Comparison of ENCODE assay signal across 24 cellular contexts in the genomic region with DNA sequence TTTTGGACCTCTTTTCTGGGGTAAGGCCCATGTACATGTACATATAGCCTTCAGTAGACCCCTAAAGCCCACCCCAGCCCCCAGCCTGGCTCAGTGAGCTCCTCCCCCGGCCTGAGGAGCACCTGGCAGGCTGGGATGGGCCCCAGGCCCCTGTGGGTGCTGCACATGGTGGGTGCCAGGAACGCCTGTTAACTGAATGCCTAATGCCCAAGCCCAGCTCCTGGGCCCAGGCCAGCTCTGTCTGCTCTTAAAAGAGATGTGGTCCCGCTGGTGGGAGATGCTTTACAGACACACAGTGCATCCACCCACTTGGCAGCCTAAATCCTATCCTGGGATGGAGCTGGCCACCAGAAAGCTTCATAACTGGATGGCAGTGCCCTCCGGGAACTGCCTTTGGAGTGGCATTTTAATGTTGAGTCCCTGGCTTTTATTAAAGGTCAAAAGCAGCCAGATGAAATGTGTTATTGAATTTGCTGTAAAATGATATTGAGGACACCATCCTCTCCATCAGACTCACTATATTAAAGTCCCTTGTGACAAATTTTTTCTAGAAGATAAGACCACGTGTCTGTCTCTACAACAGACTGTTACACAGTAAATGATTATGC. TPM values are rescaled to one million over a fixed set of nuclear protein-coding genes. Genes with fewer than 3 reads are reported as not detected.
"Had no signal": no experiment of that assay in that cellular context is flagged by ENCODE, and none has a peak within 500 bp of the region (broad histone marks: within the 10 kb centered on the region; RNA-seq: fewer than 3 reads in every experiment).

No MANE protein-coding gene starts in this region.

- H3K4me3 Mint-ChIP-seq: immature natural killer cell; memory B cell; mesothelial cell of epicardium; naive thymus-derived CD4-positive, alpha-beta T cell; nephron; neural progenitor cell; stimulated activated memory B cell treated with anti-CD40 and anti-IgM and Interleukin-4, amounts not matched to agents 10 μg/mL and 1 μg/mL and 100 μg/mL, for 72 hours; stimulated activated naive CD8-positive, alpha-beta T cell treated with anti-CD3 and anti-CD28 coated beads, Interleukin-15, Interleukin-2, amounts not matched to agents 100 ng/mL and 50 ng/mL, for 24 hours had no signal

- H3K4me1 Mint-ChIP-seq: mesothelial cell of epicardium, nephron had no signal

- H3K36me3 ChIP-seq: neural progenitor cell, ovary, spleen, thyroid gland had no signal

- H3K27ac ChIP-seq: neural progenitor cell, psoas muscle, skin epidermis, thyroid gland had no signal

- H3K27ac Mint-ChIP-seq: immature natural killer cell; memory B cell; mesothelial cell of epicardium; naive thymus-derived CD4-positive, alpha-beta T cell; nephron; neural progenitor cell; stimulated activated memory B cell treated with anti-CD40 and anti-IgM and Interleukin-4, amounts not matched to agents 10 μg/mL and 1 μg/mL and 100 μg/mL, for 72 hours; stimulated activated naive CD8-positive, alpha-beta T cell treated with anti-CD3 and anti-CD28 coated beads, Interleukin-15, Interleukin-2, amounts not matched to agents 100 ng/mL and 50 ng/mL, for 24 hours had no signal

- DNase-seq: dorsolateral prefrontal cortex; effector CD4-positive, alpha-beta T cell; immature natural killer cell; islet precursor cell; kidney glomerular epithelial cell; left colon; left ventricle myocardium superior; mucosa of descending colon; naive thymus-derived CD4-positive, alpha-beta T cell; psoas muscle; spleen; stimulated activated CD4-positive, alpha-beta T cell treated with anti-CD3 and anti-CD28 coated beads, Interleukin-4, amount 100 ng/mL, for 4 hours; thyroid gland; trophoblast cell had no signal

- ATAC-seq: left colon; stimulated activated memory B cell treated with anti-CD40 and anti-IgM and Interleukin-4, amounts not matched to agents 10 μg/mL and 1 μg/mL and 100 μg/mL, for 72 hours had no signal

- H3K4me1 ChIP-seq: neural progenitor cell, psoas muscle had no signal

- H3K27me3 Mint-ChIP-seq: memory B cell; naive thymus-derived CD4-positive, alpha-beta T cell; stimulated activated memory B cell treated with anti-CD40 and anti-IgM and Interleukin-4, amounts not matched to agents 10 μg/mL and 1 μg/mL and 100 μg/mL, for 72 hours; stimulated activated naive CD8-positive, alpha-beta T cell treated with anti-CD3 and anti-CD28 coated beads, Interleukin-15, Interleukin-2, amounts not matched to agents 100 ng/mL and 50 ng/mL, for 24 hours had no signal

- H3K4me3 ChIP-seq: dorsolateral prefrontal cortex, lung, mucosa of descending colon, neural progenitor cell, ovary, psoas muscle, skin epidermis, spleen, thyroid gland had no signal

- H3K9me3 ChIP-seq: mucosa of descending colon, ovary, psoas muscle, spleen, thyroid gland had no signal

- H3K9me3 Mint-ChIP-seq: immature natural killer cell; memory B cell; mesothelial cell of epicardium; nephron; stimulated activated memory B cell treated with anti-CD40 and anti-IgM and Interleukin-4, amounts not matched to agents 10 μg/mL and 1 μg/mL and 100 μg/mL, for 72 hours; stimulated activated naive CD8-positive, alpha-beta T cell treated with anti-CD3 and anti-CD28 coated beads, Interleukin-15, Interleukin-2, amounts not matched to agents 100 ng/mL and 50 ng/mL, for 24 hours had no signal

- H3K36me3 Mint-ChIP-seq: memory B cell, mesothelial cell of epicardium had no signal

- H3K27me3 ChIP-seq: dorsolateral prefrontal cortex, neural progenitor cell, ovary, spleen, thyroid gland had no signal

RNA-seq across cellular contexts. Expression of gene OXER1, which starts 7.7 kb away (rescaled TPM):
- total RNA-seq: frontal cortex had no signal
